7 cellular contexts compared by ENCODE assay signal in genomic region chr16:89922884-89923639, GRCh38. TPM values are rescaled to one million over a fixed set of nuclear protein-coding genes. Genes with fewer than 3 reads are reported as not detected.
DNase-seq lines count a peak whose midpoint lies in the region; ATAC-seq and TF ChIP-seq lines count a peak whose summit lies in the region.

TUBB3 (plus strand) TSS chr16:89923342; CDS start chr16:89923402, 60 bp downstream.

- H3K4me3 ChIP-seq in OCI-LY3 (ENCODE audit: low read length): peak within 1 kb of the TSS; percentile 88
- peak within 1 kb of the TSS; percentile 53 to 73 for H3K4me3 ChIP-seq in right atrium auricular region

- no peak for ATAC-seq in GM18870 (IDR thresholded peaks at IDR 0.05; ENCODE audit: unreplicated experiment)

- no peak within 1 kb of the TSS for H3K27ac ChIP-seq in OCI-LY3 (ENCODE audit: low read length)
- peak within 1 kb of the TSS; percentile 89 to 92 for H3K27ac ChIP-seq in right atrium auricular region

- DNase-seq in HPDE6-E6E7 (ENCODE audit: extremely low spot score) (peak; percentile 93), astrocyte of the hippocampus (ENCODE audit: low read depth, low spot score) (peak; percentile 97), right atrium auricular region (ENCODE audit: low spot score) (no peak), posterior cingulate gyrus (peak; percentile 52 to 98 (median 83))

- peaks cover 13% of the 10 kb centered on the region for H3K27me3 ChIP-seq in OCI-LY3 (ENCODE audit: low read depth, low read length)
- peaks cover 0 to 14% of the 10 kb centered on the region in 2 donors for H3K27me3 ChIP-seq in right atrium auricular region

- TF ChIP-seq CTCF in OCI-LY3 (IDR thresholded peaks at IDR 0.05; ENCODE audit: low read depth, low read length) (peak; percentile 10; the same call in 1 of the 2 replicates), right atrium auricular region (IDR thresholded peaks at IDR 0.05) (no peak)

- H3K9me3 ChIP-seq in ES-I3 (ENCODE audit: control insufficient read depth, insufficient read depth, low read length) (no peaks in the 10 kb centered on the region), OCI-LY3 (ENCODE audit: insufficient read depth, low read length) (no peaks in the 10 kb centered on the region), right atrium auricular region (no peaks in the 10 kb centered on the region)

- H3K36me3 ChIP-seq in ES-I3 (ENCODE audit: insufficient read depth, low read length) (0 out of 2 replicates have a peak, but pooled peaks cover 4% of the 10 kb centered on the region), OCI-LY3 (replicated peaks; ENCODE audit: low read depth, low read length) (no peaks in the 10 kb centered on the region), right atrium auricular region (no peaks in the 10 kb centered on the region)

- H3K4me2 ChIP-seq in OCI-LY3 (ENCODE audit: low read length): peak within 1 kb of the TSS; percentile 92

- intact Hi-C loops in posterior cingulate gyrus (cut with DNase I): no loop called here

- H4K20me1 ChIP-seq in OCI-LY3 (ENCODE audit: insufficient read depth, low read length): no peaks in the 10 kb centered on the region

- H3K4me1 ChIP-seq in ES-I3 (ENCODE audit: insufficient read depth, low read length): peaks cover 14% of the 10 kb centered on the region; the same call in 1 of the 2 replicates
- peaks cover 38% of the 10 kb centered on the region for H3K4me1 ChIP-seq in OCI-LY3 (ENCODE audit: low read length)
- H3K4me1 ChIP-seq in right atrium auricular region: peaks cover 0 to 74% of the 10 kb centered on the region in 2 donors

- H2AFZ ChIP-seq in OCI-LY3 (ENCODE audit: low read depth, low read length): peak within 1 kb of the TSS; percentile 75

- H3K79me2 ChIP-seq in OCI-LY3 (ENCODE audit: low read length): no peaks in the 10 kb centered on the region

- H3K9ac ChIP-seq in ES-I3 (ENCODE audit: low read depth, low read length) (peak within 1 kb of the TSS; percentile 70), OCI-LY3 (ENCODE audit: low read length) (peak within 1 kb of the TSS; percentile 63)

RNA-seq across cellular contexts. Expression of gene TUBB3, which starts in this region (rescaled TPM):
- total RNA-seq in right atrium auricular region: 1 to 10 TPM; 2.2 to 6.4 TPM
